In genomic region chr4:69458184-69458826, GRCh38 we compare ENCODE assay signal across 1 cellular context.
TF ChIP-seq lines count a peak whose summit lies in the region.

No MANE protein-coding gene starts in this region.

TF ChIP-seq in HepG2, 621 proteins besides CTCF, POLR2A, EP300 and RAD21 (continued from another document):
- no peak for TF ChIP-seq KIAA2018 (CRISPR knock-in tag; IDR thresholded peaks at IDR 0.05; ENCODE audit: borderline replicate concordance)
- no peak for TF ChIP-seq ZNF672 (CRISPR knock-in tag; IDR thresholded peaks at IDR 0.05)
- TF ChIP-seq ZNF549 (CRISPR knock-in tag; IDR thresholded peaks at IDR 0.05): no peak
